ENCODE assay signal across 8 cellular contexts in genomic region chr19:48963371-48964204, GRCh38. TPM values are rescaled to one million over a fixed set of nuclear protein-coding genes. Genes with fewer than 3 reads are reported as not detected.
DNase-seq lines count a peak whose midpoint lies in the region; TF ChIP-seq lines count a peak whose summit lies in the region.

No MANE protein-coding gene starts in this region.

- H3K9me3 ChIP-seq in iPS-20b (ENCODE audit: insufficient read depth, low read depth, low read length) (no peaks in the 10 kb centered on the region), skeletal muscle satellite cell (replicated peaks; ENCODE audit: low read length) (no peaks in the 10 kb centered on the region)

- H3K4me3 ChIP-seq in brain microvascular endothelial cell (ENCODE audit: low read depth, low read length), result peak overlapping the region; percentile 2
- peak overlapping the region; percentile 67 for H3K4me3 ChIP-seq in iPS-20b (ENCODE audit: low read length)
- peak overlapping the region; percentile 30 for H3K4me3 ChIP-seq in skeletal muscle satellite cell (ENCODE audit: low read length)

- TF ChIP-seq CTCF in brain microvascular endothelial cell (IDR thresholded peaks at IDR 0.05; ENCODE audit: low read depth, low read length, missing control alignments), result no peak

- H3K27me3 ChIP-seq in brain microvascular endothelial cell (replicated peaks) (no peaks in the 10 kb centered on the region), iPS-20b (ENCODE audit: insufficient read depth, low read length) (no peaks in the 10 kb centered on the region), skeletal muscle satellite cell (ENCODE audit: control insufficient read depth, insufficient read depth, low read length) (no peaks in the 10 kb centered on the region)

- in situ Hi-C loops in brain microvascular endothelial cell (cut with HindIII; ENCODE audit: low pct_ligation_motif_present, low sequenced_read_pairs), result no loop called here

- H3K9ac ChIP-seq in iPS-20b (ENCODE audit: low read depth, low read length) (peak overlapping the region; percentile 83), skeletal muscle satellite cell (ENCODE audit: low read depth, low read length) (peak overlapping the region; percentile 73)

- peaks cover 35% of the 10 kb centered on the region for H3K36me3 ChIP-seq in brain microvascular endothelial cell (replicated peaks)
- peaks cover 34% of the 10 kb centered on the region for H3K36me3 ChIP-seq in iPS-20b (ENCODE audit: insufficient read depth, low read depth, low read length)
- H3K36me3 ChIP-seq in skeletal muscle satellite cell (ENCODE audit: insufficient read depth, low read length), result peaks cover 20% of the 10 kb centered on the region

- H3K4me1 ChIP-seq in iPS-20b (ENCODE audit: insufficient read depth, low read length), result peaks cover 17% of the 10 kb centered on the region
- H3K4me1 ChIP-seq in skeletal muscle satellite cell (ENCODE audit: control insufficient read depth, insufficient read depth, low read length), result peaks cover 39% of the 10 kb centered on the region

- peak overlapping the region; percentile 67 for H3K4me2 ChIP-seq in skeletal muscle satellite cell (ENCODE audit: low read length)

- H3K27ac ChIP-seq in brain microvascular endothelial cell (peak overlapping the region; percentile 96), iPS-20b (ENCODE audit: low read length) (peak overlapping the region; percentile 98)

- DNase-seq in ELF-1 (ENCODE audit: low read depth, low spot score) (peak; percentile 86), HK-2 (ENCODE audit: unreplicated experiment) (peak; percentile 92), UCSD-AML1 (lab: John Stamatoyannopoulos, UW; ENCODE audit: unreplicated experiment) (peak; percentile 72), brain microvascular endothelial cell (no peak), NCI-H2227 treated with DMSO at 0.1 percent for 48 hours (lab: John Stamatoyannopoulos, UW) (no peak), NCI-H510A treated with DMSO at 0.1 percent for 48 hours (lab: John Stamatoyannopoulos, UW) (no peak)

RNA-seq across cellular contexts. Expression of gene FTL, which starts 1.5 kb away (rescaled TPM):
- 4,066 and 4,244 TPM in 2 replicates for total RNA-seq in skeletal muscle satellite cell (2012; rRNA removed)

RNA-seq across cellular contexts. Expression of gene BAX, which starts 8.9 kb away (rescaled TPM):
- 48.5 and 51.5 TPM in 2 replicates for total RNA-seq in skeletal muscle satellite cell (2012; rRNA removed)

RNA-seq across cellular contexts. Expression of gene GYS1, which starts 29.5 kb away (rescaled TPM):
- 84.4 and 190 TPM in 2 replicates for total RNA-seq in skeletal muscle satellite cell (2012; rRNA removed)

RNA-seq across cellular contexts. Expression of gene DHDH, which starts 30.1 kb away (rescaled TPM):
- total RNA-seq in skeletal muscle satellite cell (2012; rRNA removed), result not detected in 2 replicates

RNA-seq across cellular contexts. Expression of gene RUVBL2, which starts 30.1 kb away (rescaled TPM):
- 343 and 359 TPM in 2 replicates for total RNA-seq in skeletal muscle satellite cell (2012; rRNA removed)

Comparison
In these comparisons a context has a peak if more than half of its experiments do, and no peak if none do; other contexts are left out.
1. DNase-seq: peak in ELF-1 (single experiment), HK-2 (single experiment) and UCSD-AML1 (single experiment); none in brain microvascular endothelial cell (single experiment), NCI-H2227 treated with DMSO at 0.1 percent for 48 hours (single experiment) and NCI-H510A treated with DMSO at 0.1 percent for 48 hours (single experiment).
2. H3K4me3 ChIP-seq: peak in every context shown above with its lines; median percentile 67 in iPS-20b; 30 in skeletal muscle satellite cell; 2 in brain microvascular endothelial cell.